Comparison of ENCODE assay signal across 8 cellular contexts in genomic region chr11:68459886-68460740, GRCh38. TPM values are rescaled to one million over a fixed set of nuclear protein-coding genes. Genes with fewer than 3 reads are reported as not detected.
DNase-seq lines count a peak whose midpoint lies in the region; ATAC-seq lines count a peak whose summit lies in the region.

No MANE protein-coding gene starts in this region.

- peaks cover 25% of the 10 kb centered on the region for H3K4me1 Mint-ChIP-seq in activated CD4-positive, alpha-beta T cell treated with anti-CD3 and anti-CD28 coated beads, Interleukin-2, amount 10 ng/mL, durations not matched to agents 7 days and 5 days

- peaks cover 17% of the 10 kb centered on the region for H3K36me3 Mint-ChIP-seq in activated CD4-positive, alpha-beta T cell treated with anti-CD3 and anti-CD28 coated beads, Interleukin-2, amount 10 ng/mL, durations not matched to agents 7 days and 5 days (ENCODE audit: low read depth)

- peak overlapping the region; percentile 96 for H3K27ac Mint-ChIP-seq in activated CD4-positive, alpha-beta T cell treated with anti-CD3 and anti-CD28 coated beads, Interleukin-2, amount 10 ng/mL, durations not matched to agents 7 days and 5 days

- DNase-seq in NCI-H526 treated with DMSO at 0.1 percent for 48 hours (lab: John Stamatoyannopoulos, UW): peak; percentile 98
- DNase-seq in activated CD4-positive, alpha-beta T cell treated with anti-CD3 and anti-CD28 coated beads, Interleukin-2, amount 10 ng/mL, durations not matched to agents 7 days and 5 days: peak; percentile 96
- peak; percentile 64 for DNase-seq in cortex of kidney (lab: John Stamatoyannopoulos, UW)
- peak; percentile 100 for DNase-seq in left kidney (ENCODE audit: low read depth, low spot score)
- peak; percentile 87 to 95 for DNase-seq in stimulated activated CD4-positive, alpha-beta T cell treated with anti-CD3 and anti-CD28 coated beads, Interleukin-1b, Interleukin-23, amount 100 ng/mL, for 4 hours (ENCODE audit: low read depth in 2 of 2)

- H3K9me3 ChIP-seq in BLaER1 treated with 17β-estradiol and CSF1 and Interleukin-3, amounts not matched to agents 10 nM and 100 nM (replicated peaks in 1 of 11): no peaks in the 10 kb centered on the region

- ATAC-seq in GM19372 (IDR thresholded peaks at IDR 0.05; ENCODE audit: low read depth, unreplicated experiment) (peak; percentile 75), HG03520 (IDR thresholded peaks at IDR 0.05; ENCODE audit: unreplicated experiment) (peak; percentile 84)

- H3K36me3 ChIP-seq in BLaER1 treated with 17β-estradiol and CSF1 and Interleukin-3, amounts not matched to agents 10 nM and 100 nM: peaks cover 0 to 19% (median 9%) of the 10 kb centered on the region in 11 experiments; a peak in 10 of 22 replicates

- H3K27ac ChIP-seq in BLaER1 treated with 17β-estradiol and CSF1 and Interleukin-3, amounts not matched to agents 10 nM and 100 nM: peak overlapping the region; percentile 90 to 99 (median 97)

- POLR2A ChIA-PET in activated CD4-positive, alpha-beta T cell treated with anti-CD3 and anti-CD28 coated beads, Interleukin-2, amount 10 ng/mL, durations not matched to agents 7 days and 5 days (lab: Charles Lee): interaction anchor here (0.7 kb wide), 1 partner anchor 385 kb away, joined by 4 read pairs; no protein-coding TSS in a partner anchor

- CTCF ChIA-PET in activated CD4-positive, alpha-beta T cell treated with anti-CD3 and anti-CD28 coated beads, Interleukin-2, amount 10 ng/mL, durations not matched to agents 7 days and 5 days (lab: Charles Lee): interaction anchor here (0.6 to 1.3 kb wide), 7 partner anchors 10 to 383 kb away, joined by 3 to 6 read pairs (median 3); no protein-coding TSS in a partner anchor

- H3K4me3 Mint-ChIP-seq in activated CD4-positive, alpha-beta T cell treated with anti-CD3 and anti-CD28 coated beads, Interleukin-2, amount 10 ng/mL, durations not matched to agents 7 days and 5 days: peak overlapping the region; percentile 84

- no peaks in the 10 kb centered on the region for H3K9me3 Mint-ChIP-seq in activated CD4-positive, alpha-beta T cell treated with anti-CD3 and anti-CD28 coated beads, Interleukin-2, amount 10 ng/mL, durations not matched to agents 7 days and 5 days

- peak overlapping the region; percentile 60 to 95 (median 90) for H3K4me2 ChIP-seq in BLaER1 treated with 17β-estradiol and CSF1 and Interleukin-3, amounts not matched to agents 10 nM and 100 nM

- H3K27me3 Mint-ChIP-seq in activated CD4-positive, alpha-beta T cell treated with anti-CD3 and anti-CD28 coated beads, Interleukin-2, amount 10 ng/mL, durations not matched to agents 7 days and 5 days: peaks cover 1% of the 10 kb centered on the region

- peak overlapping the region; percentile 90 to 100 (median 99) for H3K4me3 ChIP-seq in BLaER1 treated with 17β-estradiol and CSF1 and Interleukin-3, amounts not matched to agents 10 nM and 100 nM

- peaks cover 34 to 46% (median 42%) of the 10 kb centered on the region in 10 experiments for H3K4me1 ChIP-seq in BLaER1 treated with 17β-estradiol and CSF1 and Interleukin-3, amounts not matched to agents 10 nM and 100 nM

- H4K20me1 ChIP-seq in BLaER1 treated with 17β-estradiol and CSF1 and Interleukin-3, amounts not matched to agents 10 nM and 100 nM: peaks cover 38 to 45% (median 44%) of the 10 kb centered on the region in 11 experiments

- no peaks in the 10 kb centered on the region for H3K27me3 ChIP-seq in BLaER1 treated with 17β-estradiol and CSF1 and Interleukin-3, amounts not matched to agents 10 nM and 100 nM

- H3K9ac ChIP-seq in BLaER1 treated with 17β-estradiol and CSF1 and Interleukin-3, amounts not matched to agents 10 nM and 100 nM: peak overlapping the region; percentile 97 to 99 (median 99)

RNA-seq across cellular contexts. Expression of gene PPP6R3, which starts 0.4 kb away (rescaled TPM):
- 100 to 1,000 TPM; 114 to 124 TPM for total RNA-seq in activated CD4-positive, alpha-beta T cell treated with anti-CD3 and anti-CD28 coated beads, Interleukin-2, amount 10 ng/mL, durations not matched to agents 7 days and 5 days

Comparison
In these comparisons a context has a peak if more than half of its experiments do, and no peak if none do; other contexts are left out.
1. Peak in every context shown above with its lines: DNase-seq, ATAC-seq, H3K4me3 ChIP-seq and H3K27ac ChIP-seq.